Comparison of ENCODE assay signal across 13 cellular contexts in the genomic region with DNA sequence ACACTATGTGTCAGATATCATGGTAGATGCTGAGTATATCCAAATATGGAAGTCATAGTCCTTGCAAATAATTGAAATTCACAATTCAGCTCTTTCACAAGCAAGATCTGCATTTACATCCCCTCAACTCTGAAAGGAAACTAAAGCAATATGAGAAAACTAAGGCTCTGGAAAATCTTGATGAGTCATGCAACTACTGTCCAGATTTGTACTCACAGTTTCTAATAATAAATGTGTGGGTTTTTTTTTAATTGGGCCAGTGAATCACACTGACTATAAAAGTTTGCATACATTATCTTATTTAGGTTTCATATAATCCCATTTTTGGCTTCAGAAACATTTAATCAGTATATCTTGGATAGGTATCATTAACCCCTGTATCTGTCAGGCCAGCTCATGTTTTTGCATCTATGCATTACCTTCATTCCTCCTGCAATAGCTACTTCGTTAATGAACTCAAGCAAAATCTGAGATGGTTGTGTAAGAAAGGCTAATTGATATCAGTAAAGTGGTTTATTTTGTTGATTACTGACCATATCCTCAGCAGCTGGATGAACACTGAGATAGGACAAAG. TPM values are rescaled to one million over a fixed set of nuclear protein-coding genes. Genes with fewer than 3 reads are reported as not detected.
DNase-seq lines count a peak whose midpoint lies in the region; ATAC-seq and TF ChIP-seq lines count a peak whose summit lies in the region.
"Had no signal": no experiment of that assay in that cellular context is flagged by ENCODE, and none has a peak within 500 bp of the region (broad histone marks: within the 10 kb centered on the region; RNA-seq: fewer than 3 reads in every experiment).

No MANE protein-coding gene starts in this region.

- H3K27me3 ChIP-seq in MM.1S (replicated peaks; ENCODE audit: insufficient read depth, low read length) (no peaks in the 10 kb centered on the region), mammary epithelial cell (ENCODE audit: insufficient read depth, low read length) (no peaks in the 10 kb centered on the region), osteoblast (ENCODE audit: insufficient read depth, low read length) (no peaks in the 10 kb centered on the region)
- H3K27me3 ChIP-seq: vagina had no signal

- CTCF ChIA-PET in mammary epithelial cell (lab: Charles Lee; ENCODE audit: low non-redundant PET) = no interaction called here

- no peaks in the 10 kb centered on the region for H4K20me1 ChIP-seq in MM.1S (ENCODE audit: insufficient read depth, low read length)
- no peaks in the 10 kb centered on the region for H4K20me1 ChIP-seq in mammary epithelial cell (ENCODE audit: insufficient read depth, low read length)
- no peaks in the 10 kb centered on the region for H4K20me1 ChIP-seq in osteoblast (ENCODE audit: insufficient read depth, low read length)

- peak overlapping the region; percentile 56; the same call in 1 of the 2 replicates for H3K27ac ChIP-seq in MM.1S (ENCODE audit: low read length)
- H3K27ac ChIP-seq in mammary epithelial cell (ENCODE audit: insufficient read depth, low read depth, low read length) = peak overlapping the region; percentile 80
- H3K27ac ChIP-seq in osteoblast (ENCODE audit: low read depth, low read length) = peak overlapping the region; percentile 74
- H3K27ac ChIP-seq: vagina had no signal

- peak; percentile 45 for DNase-seq in MM.1S
- peak; percentile 82 for DNase-seq in mammary epithelial cell
- peak; percentile 23 for DNase-seq in osteoblast (ENCODE audit: insufficient read length, low spot score, missing footprints)
- no peak for DNase-seq in NCI-H1694 treated with DMSO at 0.1 percent for 48 hours (lab: John Stamatoyannopoulos, UW)
- no peak for DNase-seq in activated T-helper 1 cell treated with anti-CD3 and anti-CD28 coated beads, Interleukin-12 subunit alpha, Interleukin-12 subunit beta, Interleukin-2, Interleukin-4 antibody, amounts not matched to agents 30 ng/mL and 10 ng/mL and 1 ng/mL, durations not matched to agents 14 hours and 24 hours and 36 hours (ENCODE audit: low spot score)
- DNase-seq: NCI-H2081 treated with DMSO at 0.1 percent for 48 hours had no signal

- ATAC-seq in GM18868 (IDR thresholded peaks at IDR 0.05; ENCODE audit: unreplicated experiment) (peak; percentile 43), GM21381 (IDR thresholded peaks at IDR 0.05; ENCODE audit: unreplicated experiment) (no peak), GM18861 (IDR thresholded peaks at IDR 0.05; ENCODE audit: unreplicated experiment) (no peak)

- H3K27me3 Mint-ChIP-seq in activated T-helper 1 cell treated with anti-CD3 and anti-CD28 coated beads, Interleukin-12 subunit alpha, Interleukin-12 subunit beta, Interleukin-2, Interleukin-4 antibody, amounts not matched to agents 30 ng/mL and 10 ng/mL and 1 ng/mL, durations not matched to agents 14 hours and 24 hours and 36 hours (ENCODE audit: insufficient read depth) = no peaks in the 10 kb centered on the region
- H3K27me3 Mint-ChIP-seq: activated naive CD4-positive, alpha-beta T cell treated with anti-CD3 and anti-CD28 coated beads, Interleukin-2, amount 50 U/mL, for 24 hours had no signal

- 36% methylated on average over 1 of the region's 1 CpG for WGBS in mammary epithelial cell (ENCODE audit: low coverage, missing lambda C conversion rate)

- no peaks in the 10 kb centered on the region for H3K9me3 Mint-ChIP-seq in activated T-helper 1 cell treated with anti-CD3 and anti-CD28 coated beads, Interleukin-12 subunit alpha, Interleukin-12 subunit beta, Interleukin-2, Interleukin-4 antibody, amounts not matched to agents 30 ng/mL and 10 ng/mL and 1 ng/mL, durations not matched to agents 14 hours and 24 hours and 36 hours

- no peak overlapping the region for H3K27ac Mint-ChIP-seq in activated T-helper 1 cell treated with anti-CD3 and anti-CD28 coated beads, Interleukin-12 subunit alpha, Interleukin-12 subunit beta, Interleukin-2, Interleukin-4 antibody, amounts not matched to agents 30 ng/mL and 10 ng/mL and 1 ng/mL, durations not matched to agents 14 hours and 24 hours and 36 hours
- H3K27ac Mint-ChIP-seq: activated naive CD4-positive, alpha-beta T cell treated with anti-CD3 and anti-CD28 coated beads, Interleukin-2, amount 50 U/mL, for 24 hours; nephron had no signal

- no TSS peak for BruUV-seq in mammary epithelial cell (replicated peaks; lab: Mats Ljungman, UMichigan)

- H3K4me3 ChIP-seq in MM.1S (ENCODE audit: low read length) (no peak overlapping the region), mammary epithelial cell (replicated peaks in 1 of 3; ENCODE audit: insufficient read depth in 1 of 3, low read depth in 2 of 3, low read length in 3 of 3) (no peak overlapping the region), osteoblast (ENCODE audit: insufficient read depth, low read length) (no peak overlapping the region)
- H3K4me3 ChIP-seq: vagina had no signal

- no peaks in the 10 kb centered on the region for H3K36me3 Mint-ChIP-seq in activated T-helper 1 cell treated with anti-CD3 and anti-CD28 coated beads, Interleukin-12 subunit alpha, Interleukin-12 subunit beta, Interleukin-2, Interleukin-4 antibody, amounts not matched to agents 30 ng/mL and 10 ng/mL and 1 ng/mL, durations not matched to agents 14 hours and 24 hours and 36 hours (ENCODE audit: low read depth)

- TF ChIP-seq CTCF in MM.1S (IDR thresholded peaks at IDR 0.05; ENCODE audit: low read length) (no peak), mammary epithelial cell (conservative IDR thresholded peaks at IDR 0.05 in 1 of 2, IDR thresholded peaks at IDR 0.05 in 1 of 2; ENCODE audit: extremely low read depth in 1 of 2, insufficient read depth in 1 of 2, low read depth in 1 of 2, low read length in 2 of 2) (no peak), osteoblast (IDR thresholded peaks at IDR 0.05; ENCODE audit: extremely low read depth, low read depth, low read length) (no peak)

- dilution Hi-C loops in mammary epithelial cell (cut with HindIII; ENCODE audit: low sequenced_read_pairs) = no loop called here

- H3K9me3 ChIP-seq in MM.1S (replicated peaks; ENCODE audit: insufficient read depth, low read length) (no peaks in the 10 kb centered on the region), mammary epithelial cell (replicated peaks; ENCODE audit: insufficient read depth, low read length) (peaks cover 6% of the 10 kb centered on the region), osteoblast (ENCODE audit: low read depth, low read length) (no peaks in the 10 kb centered on the region)
- H3K9me3 ChIP-seq: vagina had no signal

- H3K9me2 ChIP-seq in MM.1S (replicated peaks; ENCODE audit: insufficient read depth, low read length) = no peaks in the 10 kb centered on the region

- in situ Hi-C loops in mammary epithelial cell (cut with MboI; ENCODE audit: low sequenced_read_pairs in 2 of 2) = no loop called here

- H3K9ac ChIP-seq in MM.1S (ENCODE audit: low read length) = no peak overlapping the region
- H3K9ac ChIP-seq in mammary epithelial cell (ENCODE audit: insufficient read depth, low read length) = no peak overlapping the region

- H3K4me1 ChIP-seq in MM.1S (ENCODE audit: low read length) (peaks cover 13% of the 10 kb centered on the region), mammary epithelial cell (ENCODE audit: insufficient read depth, low read length) (peaks cover 11% of the 10 kb centered on the region), osteoblast (ENCODE audit: insufficient read depth, low read length) (peaks cover 19% of the 10 kb centered on the region)
- H3K4me1 ChIP-seq: vagina had no signal

- H3K79me2 ChIP-seq in MM.1S (ENCODE audit: low read length) (no peaks in the 10 kb centered on the region), mammary epithelial cell (ENCODE audit: insufficient read depth, low read length) (no peaks in the 10 kb centered on the region), osteoblast (ENCODE audit: insufficient read depth, low read length) (no peaks in the 10 kb centered on the region)

- H3F3A ChIP-seq in MM.1S (ENCODE audit: insufficient read depth, low read length) = peaks cover 10% of the 10 kb centered on the region

- no peak overlapping the region for H3K4me3 Mint-ChIP-seq in activated T-helper 1 cell treated with anti-CD3 and anti-CD28 coated beads, Interleukin-12 subunit alpha, Interleukin-12 subunit beta, Interleukin-2, Interleukin-4 antibody, amounts not matched to agents 30 ng/mL and 10 ng/mL and 1 ng/mL, durations not matched to agents 14 hours and 24 hours and 36 hours
- H3K4me3 Mint-ChIP-seq: activated naive CD4-positive, alpha-beta T cell treated with anti-CD3 and anti-CD28 coated beads, Interleukin-2, amount 50 U/mL, for 24 hours; nephron had no signal

- H3K4me2 ChIP-seq in MM.1S (ENCODE audit: low read depth, low read length) (no peak overlapping the region; the same call in 1 of the 2 replicates), mammary epithelial cell (ENCODE audit: insufficient read depth, low read depth, low read length) (peak overlapping the region; percentile 45), osteoblast (ENCODE audit: insufficient read depth, low read length) (peak overlapping the region; percentile 40)

- no peaks in the 10 kb centered on the region for H3K4me1 Mint-ChIP-seq in activated T-helper 1 cell treated with anti-CD3 and anti-CD28 coated beads, Interleukin-12 subunit alpha, Interleukin-12 subunit beta, Interleukin-2, Interleukin-4 antibody, amounts not matched to agents 30 ng/mL and 10 ng/mL and 1 ng/mL, durations not matched to agents 14 hours and 24 hours and 36 hours (ENCODE audit: low read depth)
- H3K4me1 Mint-ChIP-seq: activated naive CD4-positive, alpha-beta T cell treated with anti-CD3 and anti-CD28 coated beads, Interleukin-2, amount 50 U/mL, for 24 hours; nephron had no signal

- intact Hi-C loops in mammary epithelial cell (cut with micrococcal nuclease) = no loop called here
- intact Hi-C loops in activated T-helper 1 cell treated with anti-CD3 and anti-CD28 coated beads, Interleukin-12 subunit alpha, Interleukin-12 subunit beta, Interleukin-2, Interleukin-4 antibody, amounts not matched to agents 30 ng/mL and 10 ng/mL and 1 ng/mL, durations not matched to agents 14 hours and 24 hours and 36 hours (cut with micrococcal nuclease) = no loop called here

- no peak overlapping the region for H2AFZ ChIP-seq in MM.1S (ENCODE audit: low read length)
- no peak overlapping the region for H2AFZ ChIP-seq in mammary epithelial cell (ENCODE audit: low read depth, low read length)
- no peak overlapping the region for H2AFZ ChIP-seq in osteoblast (ENCODE audit: low read length)

- no peaks in the 10 kb centered on the region for H3K36me3 ChIP-seq in MM.1S (replicated peaks; ENCODE audit: insufficient read depth, low read length)
- no peaks in the 10 kb centered on the region for H3K36me3 ChIP-seq in mammary epithelial cell (ENCODE audit: insufficient read depth, low read length)
- H3K36me3 ChIP-seq in osteoblast (ENCODE audit: insufficient read depth, low read length) = no peaks in the 10 kb centered on the region
- H3K36me3 ChIP-seq: vagina had no signal

RNA-seq across cellular contexts. Expression of a gene that starts 58.7 kb away (rescaled TPM):
- 1 to 10 TPM; 1.3 to 3.2 TPM for total RNA-seq in mammary epithelial cell
- polyA plus RNA-seq in mammary epithelial cell = 4.6 TPM
- not detected for polyA minus RNA-seq in mammary epithelial cell
- total RNA-seq in osteoblast = 30.4 and 36.2 TPM in 2 replicates
- total RNA-seq in activated T-helper 1 cell treated with anti-CD3 and anti-CD28 coated beads, Interleukin-12 subunit alpha, Interleukin-12 subunit beta, Interleukin-2, Interleukin-4 antibody, amounts not matched to agents 30 ng/mL and 10 ng/mL and 1 ng/mL, durations not matched to agents 14 hours and 24 hours and 36 hours = not detected in 2 replicates
- total RNA-seq: G401 had no signal

Comparison
In these comparisons a context has a peak if more than half of its experiments do, and no peak if none do; other contexts are left out.
1. DNase-seq: peak in MM.1S (single experiment), mammary epithelial cell (single experiment) and osteoblast (single experiment); none in NCI-H1694 treated with DMSO at 0.1 percent for 48 hours (single experiment) and activated T-helper 1 cell treated with anti-CD3 and anti-CD28 coated beads, Interleukin-12 subunit alpha, Interleukin-12 subunit beta, Interleukin-2, Interleukin-4 antibody, amounts not matched to agents 30 ng/mL and 10 ng/mL and 1 ng/mL, durations not matched to agents 14 hours and 24 hours and 36 hours (single experiment).
2. Peak in every context shown above with its lines, with median percentiles within 50 percentile points of each other: H3K27ac ChIP-seq.